Comparison of ENCODE assay signal across 16 cellular contexts in the genomic region with DNA sequence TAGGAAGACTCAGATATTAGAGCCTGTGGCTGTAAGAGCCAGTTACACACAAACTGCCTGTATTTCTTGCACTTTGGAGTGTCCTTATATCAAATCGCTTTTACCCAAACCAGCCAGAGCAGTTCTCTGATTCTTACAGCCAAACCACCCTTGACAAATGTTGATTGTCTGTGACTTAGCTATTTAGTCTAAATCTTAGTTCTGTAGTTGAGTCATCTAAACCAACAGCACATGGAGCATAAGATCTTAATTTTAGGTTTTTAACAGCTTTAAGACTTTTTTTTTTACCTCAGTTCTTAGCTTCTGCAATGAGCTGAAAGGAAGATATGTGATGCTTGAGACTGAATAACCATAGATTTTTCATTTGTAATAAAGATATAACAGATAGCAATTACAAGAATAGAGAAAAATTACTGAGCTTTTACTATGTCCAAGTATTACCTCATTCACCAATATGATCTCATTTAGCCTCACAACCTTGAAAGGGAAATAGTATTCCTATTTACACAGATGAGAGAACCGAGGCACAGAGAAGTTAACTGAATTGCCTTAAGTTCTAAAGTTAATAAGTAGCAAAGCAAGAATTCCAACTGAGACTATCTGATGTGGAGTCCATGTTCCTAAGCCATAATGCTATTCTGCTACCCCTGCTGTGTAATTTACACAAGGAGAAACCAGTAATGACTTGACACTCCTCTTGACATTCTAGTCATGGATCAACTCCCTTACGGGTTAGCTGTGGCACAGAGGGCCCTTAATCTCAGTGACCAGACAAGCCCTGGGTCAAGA.
DNase-seq lines count a peak whose midpoint lies in the region; ATAC-seq and TF ChIP-seq lines count a peak whose summit lies in the region.
"Had no signal": no experiment of that assay in that cellular context is flagged by ENCODE, and none has a peak within 500 bp of the region (broad histone marks: within the 10 kb centered on the region; RNA-seq: fewer than 3 reads in every experiment).

No MANE protein-coding gene starts in this region.

- H2BK120ac ChIP-seq in mesenchymal stem cell (ENCODE audit: low read depth, low read length), result no peak overlapping the region

- H3K14ac ChIP-seq in mesenchymal stem cell (ENCODE audit: low read length in 2 of 2), result no peak overlapping the region

- H4K8ac ChIP-seq in mesenchymal stem cell (ENCODE audit: low read length), result no peak overlapping the region

- H3K27me3 Mint-ChIP-seq in activated naive CD4-positive, alpha-beta T cell treated with anti-CD3 and anti-CD28 coated beads for 36 hours (ENCODE audit: low read depth), result no peaks in the 10 kb centered on the region

- peak overlapping the region; percentile 40 for H2BK5ac ChIP-seq in mesenchymal stem cell (ENCODE audit: low read depth, low read length, poor library complexity, severe bottlenecking)

- TF ChIP-seq CTCF in cardiac muscle cell (IDR thresholded peaks at IDR 0.05; ENCODE audit: low read depth, low read length) (no peak), epithelial cell of esophagus (IDR thresholded peaks at IDR 0.05; ENCODE audit: insufficient read depth, low read depth, low read length, missing control alignments) (no peak)

- intact Hi-C loops in Right ventricle myocardium superior (cut with DNase I), result loop anchor here (5.0 kb wide), 1 partner anchor 102 kb away; no protein-coding TSS in a partner anchor
- intact Hi-C loops in activated naive CD4-positive, alpha-beta T cell treated with anti-CD3 and anti-CD28 coated beads for 36 hours (cut with micrococcal nuclease), result loop anchor here (5.0 to 10.0 kb wide), 3 partner anchors 357 to 1520 kb away; partner anchors contain the start of gene ELAPOR2

- WGBS in mesenchymal stem cell, result 86% methylated on average over 1 of the region's 3 CpGs

- no peak overlapping the region for H2AFZ ChIP-seq in mesenchymal stem cell (ENCODE audit: low read depth, low read length)

- ATAC-seq in Right ventricle myocardium superior (ENCODE audit: poor library complexity) (no peak), GM18505 (IDR thresholded peaks at IDR 0.05; ENCODE audit: unreplicated experiment) (no peak), HG02870 (IDR thresholded peaks at IDR 0.05; ENCODE audit: unreplicated experiment) (no peak), HG03097 (IDR thresholded peaks at IDR 0.05; ENCODE audit: low FRiP score, unreplicated experiment) (no peak)

- H3K4me3 ChIP-seq in cardiac muscle cell (no peak overlapping the region), epithelial cell of esophagus (ENCODE audit: low read length) (no peak overlapping the region), mesenchymal stem cell (ENCODE audit: insufficient read depth in 1 of 2, low read depth in 1 of 2, low read length in 2 of 2) (no peak overlapping the region)
- H3K4me3 ChIP-seq: transverse colon had no signal

- CTCF ChIA-PET in activated naive CD4-positive, alpha-beta T cell treated with anti-CD3 and anti-CD28 coated beads for 36 hours (lab: Charles Lee), result interaction anchor here (1.0 to 4.0 kb wide), 9 partner anchors 8 to 487 kb away, joined by 3 to 29 read pairs (median 6); no protein-coding TSS in a partner anchor

- peak overlapping the region; percentile 74 for H2AK5ac ChIP-seq in mesenchymal stem cell (ENCODE audit: low read length, severe bottlenecking)

- H3K4me3 Mint-ChIP-seq in activated naive CD4-positive, alpha-beta T cell treated with anti-CD3 and anti-CD28 coated beads for 36 hours, result no peak overlapping the region

- H3K18ac ChIP-seq in mesenchymal stem cell (ENCODE audit: low read depth in 1 of 2, low read length in 2 of 2), result no peak overlapping the region

- H2BK12ac ChIP-seq in mesenchymal stem cell (ENCODE audit: low read length in 2 of 2), result peak overlapping the region in 1 of 2 experiments; percentile 21

- no peak overlapping the region for H3K27ac Mint-ChIP-seq in activated naive CD4-positive, alpha-beta T cell treated with anti-CD3 and anti-CD28 coated beads for 36 hours

- H3K4me1 ChIP-seq in cardiac muscle cell (ENCODE audit: low read depth), result no peaks in the 10 kb centered on the region
- peaks cover 4% of the 10 kb centered on the region for H3K4me1 ChIP-seq in mesenchymal stem cell (ENCODE audit: control insufficient read depth, insufficient read depth, low read depth, low read length)
- H3K4me1 ChIP-seq: transverse colon had no signal

- H3K4me2 ChIP-seq in mesenchymal stem cell (ENCODE audit: low read length, poor library complexity, severe bottlenecking), result no peak overlapping the region

- no peaks in the 10 kb centered on the region for H3K27me3 ChIP-seq in cardiac muscle cell
- no peaks in the 10 kb centered on the region for H3K27me3 ChIP-seq in mesenchymal stem cell (ENCODE audit: control insufficient read depth in 1 of 2, insufficient read depth in 1 of 2, low read length in 2 of 2)
- H3K27me3 ChIP-seq: transverse colon had no signal

- TF ChIP-seq POLR2A in GM18505 (IDR thresholded peaks at IDR 0.05; ENCODE audit: borderline replicate concordance, extremely low read depth, insufficient read depth, insufficient read length), result no peak

- H2BK15ac ChIP-seq in mesenchymal stem cell (ENCODE audit: low read depth, poor library complexity, severe bottlenecking), result no peak overlapping the region

- no peaks in the 10 kb centered on the region for H3K4me1 Mint-ChIP-seq in activated naive CD4-positive, alpha-beta T cell treated with anti-CD3 and anti-CD28 coated beads for 36 hours (ENCODE audit: low read depth)

- H3K4ac ChIP-seq in mesenchymal stem cell (ENCODE audit: low read depth in 1 of 2, low read length in 2 of 2), result no peak overlapping the region

- H3K9ac ChIP-seq in mesenchymal stem cell (ENCODE audit: low read length), result peak overlapping the region; percentile 64

- H3K36me3 ChIP-seq in cardiac muscle cell (no peaks in the 10 kb centered on the region), mesenchymal stem cell (ENCODE audit: control insufficient read depth in 1 of 2, insufficient read depth in 2 of 2, low read depth in 1 of 2, low read length in 2 of 2) (no peaks in the 10 kb centered on the region)
- H3K36me3 ChIP-seq: transverse colon had no signal

- no peak overlapping the region for H3K23ac ChIP-seq in mesenchymal stem cell (ENCODE audit: low read length in 2 of 2)

- peak overlapping the region; percentile 34 for H3K27ac ChIP-seq in cardiac muscle cell
- H3K27ac ChIP-seq in mesenchymal stem cell (ENCODE audit: low read length, poor library complexity, severe bottlenecking), result peak overlapping the region; percentile 75
- H3K27ac ChIP-seq: transverse colon had no signal

- DNase-seq in cardiac muscle cell (ENCODE audit: low read depth in 1 of 2, low spot score in 1 of 2) (no peak), Right ventricle myocardium superior (no peak), epithelial cell of esophagus (ENCODE audit: low read depth) (peak; percentile 11), mesenchymal stem cell (peak; percentile 32)
- no peak for DNase-seq in activated naive CD4-positive, alpha-beta T cell treated with anti-CD3 and anti-CD28 coated beads for 36 hours
- DNase-seq: activated T-cell treated with anti-CD3 and anti-CD28 coated beads for 4 hours; AML-193; amygdala; DND-41; effector memory CD4-positive, alpha-beta T cell; Karpas-422; NCI-H2029; transverse colon had no signal

- H3K9me3 Mint-ChIP-seq in activated naive CD4-positive, alpha-beta T cell treated with anti-CD3 and anti-CD28 coated beads for 36 hours, result no peaks in the 10 kb centered on the region

- H3K79me1 ChIP-seq in mesenchymal stem cell (replicated peaks; ENCODE audit: low read length, poor library complexity, severe bottlenecking), result no peaks in the 10 kb centered on the region

- H3K9me3 ChIP-seq in cardiac muscle cell (ENCODE audit: low read depth), result no peaks in the 10 kb centered on the region
- H3K9me3 ChIP-seq in mesenchymal stem cell (ENCODE audit: control insufficient read depth, low read length), result no peaks in the 10 kb centered on the region
- H3K9me3 ChIP-seq: transverse colon had no signal

- no peak overlapping the region for H4K91ac ChIP-seq in mesenchymal stem cell (ENCODE audit: low read length)

- no peaks in the 10 kb centered on the region for H3K36me3 Mint-ChIP-seq in activated naive CD4-positive, alpha-beta T cell treated with anti-CD3 and anti-CD28 coated beads for 36 hours (ENCODE audit: low read depth)

Comparison
In these comparisons a context has a peak if more than half of its experiments do, and no peak if none do; other contexts are left out.
1. DNase-seq: peak in epithelial cell of esophagus (single experiment) and mesenchymal stem cell (single experiment); none in cardiac muscle cell (0 of 2), Right ventricle myocardium superior (single experiment) and activated naive CD4-positive, alpha-beta T cell treated with anti-CD3 and anti-CD28 coated beads for 36 hours (single experiment).